8 cellular contexts compared by ENCODE assay signal in genomic region chr15:45187894-45188830, GRCh38. TPM values are rescaled to one million over a fixed set of nuclear protein-coding genes. Genes with fewer than 3 reads are reported as not detected.
DNase-seq lines count a peak whose midpoint lies in the region; ATAC-seq and TF ChIP-seq lines count a peak whose summit lies in the region.

A gene with protein sequence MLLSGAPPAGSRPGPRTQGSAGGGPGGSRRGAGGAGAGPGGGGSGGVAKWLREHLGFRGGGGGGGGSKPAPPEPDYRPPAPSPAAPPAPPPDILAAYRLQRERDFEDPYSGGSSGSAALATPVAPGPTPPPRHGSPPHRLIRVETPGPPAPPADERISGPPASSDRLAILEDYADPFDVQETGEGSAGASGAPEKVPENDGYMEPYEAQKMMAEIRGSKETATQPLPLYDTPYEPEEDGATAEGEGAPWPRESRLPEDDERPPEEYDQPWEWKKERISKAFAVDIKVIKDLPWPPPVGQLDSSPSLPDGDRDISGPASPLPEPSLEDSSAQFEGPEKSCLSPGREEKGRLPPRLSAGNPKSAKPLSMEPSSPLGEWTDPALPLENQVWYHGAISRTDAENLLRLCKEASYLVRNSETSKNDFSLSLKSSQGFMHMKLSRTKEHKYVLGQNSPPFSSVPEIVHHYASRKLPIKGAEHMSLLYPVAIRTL (minus strand): TSS chr15:45187966. CDS start chr15:45187951, 15 bp downstream.

- peak within 1 kb of the TSS; percentile 82 for H2AFZ ChIP-seq in parathyroid adenoma

- H3K27me3 Mint-ChIP-seq in glutamatergic neuron (ENCODE audit: unreplicated experiment) = peaks cover 33% of the 10 kb centered on the region

- peak within 1 kb of the TSS; percentile 42 for H3K4me3 ChIP-seq in parathyroid adenoma (ENCODE audit: low read depth, low read length)
- peak within 1 kb of the TSS; percentile 72 for H3K4me3 ChIP-seq in upper lobe of right lung

- H3K4me2 ChIP-seq in parathyroid adenoma (ENCODE audit: low read length) = peak within 1 kb of the TSS; percentile 89

- peaks cover 28% of the 10 kb centered on the region for H3K9me3 Mint-ChIP-seq in glutamatergic neuron (ENCODE audit: unreplicated experiment)

- H3K36me3 ChIP-seq in parathyroid adenoma (ENCODE audit: control insufficient read depth, insufficient read depth, low read length) = no peaks in the 10 kb centered on the region
- no peaks in the 10 kb centered on the region for H3K36me3 ChIP-seq in upper lobe of right lung

- H3K9ac ChIP-seq in parathyroid adenoma = no peak within 1 kb of the TSS

- TF ChIP-seq CTCF in glutamatergic neuron (IDR thresholded peaks at IDR 0.05; ENCODE audit: partially characterized antibody, unreplicated experiment) (no peak), parathyroid adenoma (IDR thresholded peaks at IDR 0.05) (no peak), upper lobe of right lung (IDR thresholded peaks at IDR 0.05) (no peak)

- peak within 1 kb of the TSS; percentile 100 for H3K27ac Mint-ChIP-seq in glutamatergic neuron (ENCODE audit: unreplicated experiment)

- no peaks in the 10 kb centered on the region for H3K9me3 ChIP-seq in parathyroid adenoma (ENCODE audit: control insufficient read depth, low read length)
- no peaks in the 10 kb centered on the region for H3K9me3 ChIP-seq in upper lobe of right lung

- peaks cover 18% of the 10 kb centered on the region for H3K4me1 Mint-ChIP-seq in glutamatergic neuron (ENCODE audit: low read depth, unreplicated experiment)

- intact Hi-C loops in upper lobe of right lung (cut with DNase I) = no loop called here

- no peaks in the 10 kb centered on the region for H3K79me2 ChIP-seq in parathyroid adenoma

- H3K27me3 ChIP-seq in parathyroid adenoma (ENCODE audit: control insufficient read depth, insufficient read depth, low read length) (no peaks in the 10 kb centered on the region), upper lobe of right lung (no peaks in the 10 kb centered on the region)

- H3K4me3 Mint-ChIP-seq in glutamatergic neuron (ENCODE audit: unreplicated experiment) = peak within 1 kb of the TSS; percentile 100

- peaks cover 2% of the 10 kb centered on the region for H3K4me1 ChIP-seq in parathyroid adenoma
- H3K4me1 ChIP-seq in upper lobe of right lung = peaks cover 11% of the 10 kb centered on the region

- peaks cover 10% of the 10 kb centered on the region for H3K36me3 Mint-ChIP-seq in glutamatergic neuron (ENCODE audit: unreplicated experiment)

- ATAC-seq in HG03045 (IDR thresholded peaks at IDR 0.05; ENCODE audit: unreplicated experiment) = peak; percentile 44
- peak; percentile 51 for ATAC-seq in upper lobe of right lung
- ATAC-seq in GM19395 (IDR thresholded peaks at IDR 0.05; ENCODE audit: unreplicated experiment) = no peak

- H3K27ac ChIP-seq in parathyroid adenoma (no peak within 1 kb of the TSS), upper lobe of right lung (peak within 1 kb of the TSS; percentile 60)

- peak; percentile 58 for DNase-seq in COR-L47 (lab: John Stamatoyannopoulos, UW)
- DNase-seq in RKO (ENCODE audit: low spot score) = peak; percentile 75
- DNase-seq in activated naive CD4-positive, alpha-beta T cell treated with Interleukin-2 at 50 U/mL for 16 hours = peak; percentile 87
- peak; percentile 83 for DNase-seq in glutamatergic neuron
- no peak for DNase-seq in upper lobe of right lung

RNA-seq across cellular contexts. Expression of the gene that starts here (rescaled TPM):
- total RNA-seq in glutamatergic neuron (ENCODE audit: unreplicated experiment) = 309 TPM
- total RNA-seq in upper lobe of right lung = 7.1 TPM

Comparison
In these comparisons a context has a peak if more than half of its experiments do, and no peak if none do; other contexts are left out.
1. RNA of the gene that starts here (total RNA-seq): 309 TPM in glutamatergic neuron (single experiment); 7.1 TPM in upper lobe of right lung (single experiment); every median in the first group is over 10 times any median in the second.